Comparison of ENCODE assay signal across 1 cellular context in the genomic region with DNA sequence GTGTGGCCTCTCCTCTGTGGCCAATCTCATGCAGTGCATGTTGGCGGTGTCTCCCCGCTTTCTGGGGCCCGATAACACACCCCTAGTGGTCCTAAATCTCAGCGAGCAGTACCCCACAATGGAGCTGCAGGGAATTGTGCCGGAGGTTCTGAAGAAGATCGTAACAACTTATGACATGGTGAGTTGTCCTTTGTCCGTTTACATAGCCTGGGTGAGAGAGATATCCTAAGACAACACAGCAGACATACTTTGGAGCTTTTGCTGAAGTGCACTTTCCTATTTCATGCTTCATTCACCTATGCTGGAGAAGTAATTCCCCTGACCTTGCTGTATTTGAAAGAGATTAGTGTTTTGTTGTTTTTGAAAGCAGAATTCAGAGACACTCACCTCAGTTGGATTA.
TF ChIP-seq lines count a peak whose summit lies in the region.

No MANE protein-coding gene starts in this region.

TF ChIP-seq in liver, 16 proteins besides CTCF, POLR2A, EP300 and RAD21 (continued from another document):
- TF ChIP-seq, protein P1, sequence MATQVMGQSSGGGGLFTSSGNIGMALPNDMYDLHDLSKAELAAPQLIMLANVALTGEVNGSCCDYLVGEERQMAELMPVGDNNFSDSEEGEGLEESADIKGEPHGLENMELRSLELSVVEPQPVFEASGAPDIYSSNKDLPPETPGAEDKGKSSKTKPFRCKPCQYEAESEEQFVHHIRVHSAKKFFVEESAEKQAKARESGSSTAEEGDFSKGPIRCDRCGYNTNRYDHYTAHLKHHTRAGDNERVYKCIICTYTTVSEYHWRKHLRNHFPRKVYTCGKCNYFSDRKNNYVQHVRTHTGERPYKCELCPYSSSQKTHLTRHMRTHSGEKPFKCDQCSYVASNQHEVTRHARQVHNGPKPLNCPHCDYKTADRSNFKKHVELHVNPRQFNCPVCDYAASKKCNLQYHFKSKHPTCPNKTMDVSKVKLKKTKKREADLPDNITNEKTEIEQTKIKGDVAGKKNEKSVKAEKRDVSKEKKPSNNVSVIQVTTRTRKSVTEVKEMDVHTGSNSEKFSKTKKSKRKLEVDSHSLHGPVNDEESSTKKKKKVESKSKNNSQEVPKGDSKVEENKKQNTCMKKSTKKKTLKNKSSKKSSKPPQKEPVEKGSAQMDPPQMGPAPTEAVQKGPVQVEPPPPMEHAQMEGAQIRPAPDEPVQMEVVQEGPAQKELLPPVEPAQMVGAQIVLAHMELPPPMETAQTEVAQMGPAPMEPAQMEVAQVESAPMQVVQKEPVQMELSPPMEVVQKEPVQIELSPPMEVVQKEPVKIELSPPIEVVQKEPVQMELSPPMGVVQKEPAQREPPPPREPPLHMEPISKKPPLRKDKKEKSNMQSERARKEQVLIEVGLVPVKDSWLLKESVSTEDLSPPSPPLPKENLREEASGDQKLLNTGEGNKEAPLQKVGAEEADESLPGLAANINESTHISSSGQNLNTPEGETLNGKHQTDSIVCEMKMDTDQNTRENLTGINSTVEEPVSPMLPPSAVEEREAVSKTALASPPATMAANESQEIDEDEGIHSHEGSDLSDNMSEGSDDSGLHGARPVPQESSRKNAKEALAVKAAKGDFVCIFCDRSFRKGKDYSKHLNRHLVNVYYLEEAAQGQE (IDR thresholded peaks at IDR 0.05), result no peak
- TF ChIP-seq TAF1 (conservative IDR thresholded peaks at IDR 0.05) (no peak), FOXA2 (IDR thresholded peaks at IDR 0.05) (peak; percentile 34)
